8 cellular contexts compared by ENCODE assay signal in the genomic region with DNA sequence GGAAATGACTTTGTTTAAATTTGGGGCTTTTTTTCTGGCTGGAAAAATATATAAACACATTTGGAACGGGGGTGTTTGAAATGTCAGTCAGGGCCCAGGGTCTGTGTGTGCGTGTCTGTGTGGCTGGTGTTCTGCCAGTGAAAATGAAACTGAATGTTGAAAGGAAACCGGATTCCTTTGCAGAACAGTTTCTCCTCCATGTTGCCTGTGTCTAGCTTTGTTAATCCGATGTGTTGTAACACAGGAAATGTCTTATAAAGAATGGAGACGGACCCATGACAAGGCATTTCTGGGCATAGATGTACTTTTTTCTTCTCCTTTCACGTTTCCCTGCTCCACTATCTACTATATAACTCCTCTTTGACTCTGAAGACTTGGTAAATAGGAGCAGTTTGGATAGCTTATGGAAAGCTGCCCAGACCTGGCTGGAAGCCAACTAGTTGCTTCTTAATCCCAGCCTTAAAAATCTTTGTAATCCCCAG. TPM values are rescaled to one million over a fixed set of nuclear protein-coding genes. Genes with fewer than 3 reads are reported as not detected.
DNase-seq lines count a peak whose midpoint lies in the region; ATAC-seq and TF ChIP-seq lines count a peak whose summit lies in the region.

No MANE protein-coding gene starts in this region.

- TF ChIP-seq CTCF in brain (conservative IDR thresholded peaks at IDR 0.05) (no peak), liver (IDR thresholded peaks at IDR 0.05; ENCODE audit: low read depth, low read length, missing input control) (no peak)

- WGBS in liver, result under 1% methylated on average over 6 of the region's 6 CpGs

- H3K9me3 Mint-ChIP-seq in brain, result no peaks in the 10 kb centered on the region

- peak overlapping the region; percentile 81 to 87 for H3K27ac ChIP-seq in liver (ENCODE audit: low read depth in 1 of 2, low read length in 2 of 2)

- peak in 1 of 2 donors; percentile 36 for TF ChIP-seq RAD21 in liver (IDR thresholded peaks at IDR 0.05)

- no peaks in the 10 kb centered on the region for H3K36me3 ChIP-seq in liver (ENCODE audit: control insufficient read depth in 4 of 4, insufficient read depth in 3 of 4, low read depth in 1 of 4, low read length in 3 of 4)

- H3K4me3 ChIP-seq in liver (ENCODE audit: low read depth in 1 of 3, low read length in 3 of 3), result peak overlapping the region; percentile 9 to 49 (median 34)

- peak; percentile 73 for DNase-seq in Ammon's horn (ENCODE audit: low spot score)
- DNase-seq in T-helper 2 cell, result peak in 4 of 5 experiments; percentile 6 to 92 (median 52)
- peak; percentile 10 to 15 for DNase-seq in stimulated activated CD8-positive, alpha-beta memory T cell treated with anti-CD3 and anti-CD28 coated beads, Interleukin-4, amount 100 ng/mL, for 4 hours (ENCODE audit: low read depth in 2 of 2, low spot score in 1 of 2)
- no peak for DNase-seq in NCI-H2227 (lab: John Stamatoyannopoulos, UW; ENCODE audit: unreplicated experiment)

- H3K27me3 Mint-ChIP-seq in brain, result peaks cover 55% of the 10 kb centered on the region

- no peaks in the 10 kb centered on the region for H3K27me3 ChIP-seq in liver (ENCODE audit: control insufficient read depth in 4 of 4, insufficient read depth in 4 of 4, low read length in 3 of 4)

- H3K9me3 ChIP-seq in liver (ENCODE audit: control insufficient read depth in 4 of 4, low read length in 3 of 4), result no peaks in the 10 kb centered on the region

- peak overlapping the region; percentile 34 to 83 for H3K9ac ChIP-seq in liver (ENCODE audit: low read depth in 1 of 2, low read length in 2 of 2)

- ATAC-seq in GM19035 (IDR thresholded peaks at IDR 0.05; ENCODE audit: unreplicated experiment), result peak; percentile 42
- ATAC-seq in HG03354 (IDR thresholded peaks at IDR 0.05; ENCODE audit: poor library complexity, severe bottlenecking, unreplicated experiment), result peak; percentile 58

- peaks cover 29% of the 10 kb centered on the region for H3K4me1 Mint-ChIP-seq in brain

- peaks cover 11 to 41% (median 22%) of the 10 kb centered on the region in 4 donors for H3K4me1 ChIP-seq in liver (ENCODE audit: control insufficient read depth in 4 of 4, insufficient read depth in 4 of 4, low read length in 3 of 4)

- H3K4me3 Mint-ChIP-seq in brain, result peak overlapping the region; percentile 51 to 81 (median 63)

- H3K36me3 Mint-ChIP-seq in brain, result no peaks in the 10 kb centered on the region

- H3K27ac Mint-ChIP-seq in brain, result peak overlapping the region; percentile 42 to 96 (median 75)

TF ChIP-seq in liver, 16 proteins besides CTCF, POLR2A, EP300 and RAD21:
- peak in 1 of 2 donors; percentile 31 for TF ChIP-seq JUND (IDR thresholded peaks at IDR 0.05)
- TF ChIP-seq, protein P1, sequence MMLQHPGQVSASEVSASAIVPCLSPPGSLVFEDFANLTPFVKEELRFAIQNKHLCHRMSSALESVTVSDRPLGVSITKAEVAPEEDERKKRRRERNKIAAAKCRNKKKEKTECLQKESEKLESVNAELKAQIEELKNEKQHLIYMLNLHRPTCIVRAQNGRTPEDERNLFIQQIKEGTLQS (IDR thresholded peaks at IDR 0.05), result no peak
- TF ChIP-seq, protein P2, sequence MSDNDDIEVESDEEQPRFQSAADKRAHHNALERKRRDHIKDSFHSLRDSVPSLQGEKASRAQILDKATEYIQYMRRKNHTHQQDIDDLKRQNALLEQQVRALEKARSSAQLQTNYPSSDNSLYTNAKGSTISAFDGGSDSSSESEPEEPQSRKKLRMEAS (IDR thresholded peaks at IDR 0.05), result peak; percentile 33
- TF ChIP-seq FOXA2 (IDR thresholded peaks at IDR 0.05), result no peak
- no peak for TF ChIP-seq TAF1 (conservative IDR thresholded peaks at IDR 0.05)
- TF ChIP-seq EGR1 (IDR thresholded peaks at IDR 0.05; ENCODE audit: low read depth in 2 of 2), result no peak
- peak; percentile 52 for TF ChIP-seq NR2F2 (IDR thresholded peaks at IDR 0.05)
- TF ChIP-seq, protein P3, sequence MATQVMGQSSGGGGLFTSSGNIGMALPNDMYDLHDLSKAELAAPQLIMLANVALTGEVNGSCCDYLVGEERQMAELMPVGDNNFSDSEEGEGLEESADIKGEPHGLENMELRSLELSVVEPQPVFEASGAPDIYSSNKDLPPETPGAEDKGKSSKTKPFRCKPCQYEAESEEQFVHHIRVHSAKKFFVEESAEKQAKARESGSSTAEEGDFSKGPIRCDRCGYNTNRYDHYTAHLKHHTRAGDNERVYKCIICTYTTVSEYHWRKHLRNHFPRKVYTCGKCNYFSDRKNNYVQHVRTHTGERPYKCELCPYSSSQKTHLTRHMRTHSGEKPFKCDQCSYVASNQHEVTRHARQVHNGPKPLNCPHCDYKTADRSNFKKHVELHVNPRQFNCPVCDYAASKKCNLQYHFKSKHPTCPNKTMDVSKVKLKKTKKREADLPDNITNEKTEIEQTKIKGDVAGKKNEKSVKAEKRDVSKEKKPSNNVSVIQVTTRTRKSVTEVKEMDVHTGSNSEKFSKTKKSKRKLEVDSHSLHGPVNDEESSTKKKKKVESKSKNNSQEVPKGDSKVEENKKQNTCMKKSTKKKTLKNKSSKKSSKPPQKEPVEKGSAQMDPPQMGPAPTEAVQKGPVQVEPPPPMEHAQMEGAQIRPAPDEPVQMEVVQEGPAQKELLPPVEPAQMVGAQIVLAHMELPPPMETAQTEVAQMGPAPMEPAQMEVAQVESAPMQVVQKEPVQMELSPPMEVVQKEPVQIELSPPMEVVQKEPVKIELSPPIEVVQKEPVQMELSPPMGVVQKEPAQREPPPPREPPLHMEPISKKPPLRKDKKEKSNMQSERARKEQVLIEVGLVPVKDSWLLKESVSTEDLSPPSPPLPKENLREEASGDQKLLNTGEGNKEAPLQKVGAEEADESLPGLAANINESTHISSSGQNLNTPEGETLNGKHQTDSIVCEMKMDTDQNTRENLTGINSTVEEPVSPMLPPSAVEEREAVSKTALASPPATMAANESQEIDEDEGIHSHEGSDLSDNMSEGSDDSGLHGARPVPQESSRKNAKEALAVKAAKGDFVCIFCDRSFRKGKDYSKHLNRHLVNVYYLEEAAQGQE (IDR thresholded peaks at IDR 0.05), result no peak
- TF ChIP-seq, protein P4, sequence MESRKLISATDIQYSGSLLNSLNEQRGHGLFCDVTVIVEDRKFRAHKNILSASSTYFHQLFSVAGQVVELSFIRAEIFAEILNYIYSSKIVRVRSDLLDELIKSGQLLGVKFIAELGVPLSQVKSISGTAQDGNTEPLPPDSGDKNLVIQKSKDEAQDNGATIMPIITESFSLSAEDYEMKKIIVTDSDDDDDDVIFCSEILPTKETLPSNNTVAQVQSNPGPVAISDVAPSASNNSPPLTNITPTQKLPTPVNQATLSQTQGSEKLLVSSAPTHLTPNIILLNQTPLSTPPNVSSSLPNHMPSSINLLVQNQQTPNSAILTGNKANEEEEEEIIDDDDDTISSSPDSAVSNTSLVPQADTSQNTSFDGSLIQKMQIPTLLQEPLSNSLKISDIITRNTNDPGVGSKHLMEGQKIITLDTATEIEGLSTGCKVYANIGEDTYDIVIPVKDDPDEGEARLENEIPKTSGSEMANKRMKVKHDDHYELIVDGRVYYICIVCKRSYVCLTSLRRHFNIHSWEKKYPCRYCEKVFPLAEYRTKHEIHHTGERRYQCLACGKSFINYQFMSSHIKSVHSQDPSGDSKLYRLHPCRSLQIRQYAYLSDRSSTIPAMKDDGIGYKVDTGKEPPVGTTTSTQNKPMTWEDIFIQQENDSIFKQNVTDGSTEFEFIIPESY (IDR thresholded peaks at IDR 0.05), result peak; percentile 27
- TF ChIP-seq YY1 (IDR thresholded peaks at IDR 0.05), result peak; percentile 96
- TF ChIP-seq FOXA1 (IDR thresholded peaks at IDR 0.05), result no peak
- peak; percentile 64 for TF ChIP-seq SP1 (IDR thresholded peaks at IDR 0.05)
- peak in 1 of 2 donors; percentile 20 for TF ChIP-seq RXRA (IDR thresholded peaks at IDR 0.05)
- peak; percentile 17 to 38 for TF ChIP-seq GABPA (IDR thresholded peaks at IDR 0.05 in 1 of 2, conservative IDR thresholded peaks at IDR 0.05 in 1 of 2)
- TF ChIP-seq HNF4A (conservative IDR thresholded peaks at IDR 0.05), result peak; percentile 21 to 30
- no peak for TF ChIP-seq HNF4G (IDR thresholded peaks at IDR 0.05)

RNA-seq across cellular contexts. Expression of a gene that starts 2.8 kb away (rescaled TPM):
- polyA plus RNA-seq in brain (ENCODE audit: insufficient read depth, low read depth, low replicate concordance) (4.5 TPM), liver (10 to 100 TPM; 31.1 to 39.1 TPM)
- total RNA-seq in liver, result 10 to 100 TPM; 29.6 to 41.7 TPM

RNA-seq across cellular contexts. Expression of a gene that starts 50.4 kb away (rescaled TPM):
- 9.0 TPM for polyA plus RNA-seq in brain (ENCODE audit: insufficient read depth, low read depth, low replicate concordance)
- 10 to 100 TPM; 26.6 to 37.0 TPM for total RNA-seq in liver
- 10 to 100 TPM; 13.3 to 16.4 TPM for polyA plus RNA-seq in liver
